ENCODE assay signal across 10 cellular contexts in the genomic region with DNA sequence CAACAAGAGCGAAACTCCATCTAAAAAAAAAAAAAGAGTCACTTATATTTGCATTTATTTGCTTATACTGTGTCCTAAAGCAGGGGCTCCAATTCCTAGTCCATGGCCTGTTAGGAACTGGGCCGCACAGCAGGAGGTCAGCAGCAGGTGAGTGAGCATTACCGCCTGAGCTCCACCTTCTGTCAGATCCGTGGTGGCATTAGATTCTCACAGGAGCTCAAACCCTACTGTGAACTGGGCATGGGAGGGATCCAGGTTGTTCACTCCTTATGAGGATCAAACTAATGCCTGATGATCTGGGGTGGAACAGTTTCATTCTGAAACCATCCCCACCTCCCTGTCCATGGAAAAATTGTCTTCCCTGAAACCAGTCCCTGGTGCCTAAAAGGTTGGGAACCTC. TPM values are rescaled to one million over a fixed set of nuclear protein-coding genes. Genes with fewer than 3 reads are reported as not detected.
A peak's percentile ranks its signal among the peaks of the same experiment; 100 is the strongest.
DNase-seq lines count a peak whose midpoint lies in the region; ATAC-seq, FAIRE-seq and TF ChIP-seq lines count a peak whose summit lies in the region.
"Had no signal": no experiment of that assay in that cellular context is flagged by ENCODE, and none has a peak within 500 bp of the region (broad histone marks: within the 10 kb centered on the region; RNA-seq: fewer than 3 reads in every experiment).

No MANE protein-coding gene starts in this region.

- H2AFZ ChIP-seq in HepG2 (ENCODE audit: low read length) = no peak overlapping the region

- POLR2A ChIA-PET in HepG2 (lab: Yijun Ruan, JAX) = no interaction called here

- DNase-seq in HepG2 (ENCODE audit: low spot score) (no peak), coronary artery (ENCODE audit: low spot score) (no peak), osteocyte (ENCODE audit: extremely low spot score, unreplicated experiment) (no peak), H7 (no peak)
- DNase-seq: activated effector memory CD4-positive, alpha-beta T cell treated with Interleukin-2 at 50 U/mL for 16 hours; effector CD4-positive, alpha-beta T cell had no signal

- TF ChIP-seq RAD21 in liver (IDR thresholded peaks at IDR 0.05) = no peak
- no peak for TF ChIP-seq RAD21 in HepG2 (CRISPR knock-in tag; IDR thresholded peaks at IDR 0.05)

- H3K27me3 ChIP-seq in liver (ENCODE audit: control insufficient read depth in 4 of 4, insufficient read depth in 4 of 4, low read length in 3 of 4) (no peaks in the 10 kb centered on the region), HepG2 (ENCODE audit: control insufficient read depth in 1 of 2, insufficient read depth in 2 of 2, low read length in 2 of 2) (peaks cover 0 to 21% of the 10 kb centered on the region in 2 experiments; a peak in 2 of 5 replicates), H7 (ENCODE audit: control insufficient read depth, insufficient read depth, low read length) (no peaks in the 10 kb centered on the region; the same call in 1 of the 2 replicates)

- 90% methylated on average over 4 of the region's 4 CpGs for WGBS in liver
- 55% methylated on average over 4 of the region's 4 CpGs for WGBS in HepG2 (ENCODE audit: low lambda C conversion rate)

- ATAC-seq in HepG2 (no peak), HG03439 (IDR thresholded peaks at IDR 0.05; ENCODE audit: unreplicated experiment) (no peak), GM18502 (IDR thresholded peaks at IDR 0.05; ENCODE audit: poor library complexity, unreplicated experiment) (no peak), esophagus mucosa (no peak)

- intact Hi-C loops in HepG2 (cut with micrococcal nuclease; ENCODE audit: unreplicated experiment) = no loop called here

- H3K4me1 Mint-ChIP-seq in osteocyte (ENCODE audit: unreplicated experiment) = peaks cover 52% of the 10 kb centered on the region

- H3K79me2 ChIP-seq in HepG2 (ENCODE audit: insufficient read depth, low read length) = no peaks in the 10 kb centered on the region

- H3K4me2 ChIP-seq in HepG2 (ENCODE audit: low read depth, low read length) = no peak overlapping the region

- in situ Hi-C loops in HepG2 (cut with HindIII; ENCODE audit: extremely low pct_ligation_motif_present, low pct_unique_long_range_greater_than_20kb) = no loop called here

- H3K4me3 ChIP-seq in liver (ENCODE audit: low read depth in 1 of 3, low read length in 3 of 3) (no peak overlapping the region), HepG2 (replicated peaks in 1 of 3; ENCODE audit: insufficient read depth in 1 of 3, low read depth in 2 of 3, low read length in 3 of 3) (no peak overlapping the region), coronary artery (no peak overlapping the region), H7 (ENCODE audit: insufficient read depth, low read depth, low read length) (no peak overlapping the region)

- H3K27ac Mint-ChIP-seq in osteocyte (ENCODE audit: unreplicated experiment) = peak overlapping the region; percentile 96

- no peaks in the 10 kb centered on the region for H3K36me3 Mint-ChIP-seq in osteocyte (ENCODE audit: unreplicated experiment)

- CTCF ChIA-PET in HepG2 (lab: Yijun Ruan, JAX; ENCODE audit: low intra/inter-chr PET ratio, low total read pairs) = no interaction called here

- no peaks in the 10 kb centered on the region for H3K27me3 Mint-ChIP-seq in osteocyte (ENCODE audit: unreplicated experiment)

- no peak for TF ChIP-seq EP300 in HepG2 (IDR thresholded peaks at IDR 0.05; ENCODE audit: low read depth in 2 of 2, low read length in 2 of 2)
- TF ChIP-seq EP300 in HepG2 (CRISPR knock-in tag; IDR thresholded peaks at IDR 0.05; ENCODE audit: borderline replicate concordance) = no peak

- H3K4me3 Mint-ChIP-seq in osteocyte (ENCODE audit: unreplicated experiment) = no peak overlapping the region

- FAIRE-seq in HepG2 (lab: Jason Lieb, UNC) = no peak

- TF ChIP-seq CTCF in liver (IDR thresholded peaks at IDR 0.05; ENCODE audit: low read depth, low read length, missing input control) (no peak), HepG2 (CRISPR knock-in tag; IDR thresholded peaks at IDR 0.05) (no peak), coronary artery (IDR thresholded peaks at IDR 0.05) (no peak), osteocyte (IDR thresholded peaks at IDR 0.05) (no peak)

- H3K4me1 ChIP-seq in liver (ENCODE audit: control insufficient read depth in 4 of 4, insufficient read depth in 4 of 4, low read length in 3 of 4) (peaks cover 5 to 22% (median 13%) of the 10 kb centered on the region in 4 donors), HepG2 (ENCODE audit: insufficient read depth, low read length) (peaks cover 23% of the 10 kb centered on the region)

- H3K27ac ChIP-seq in liver (ENCODE audit: low read depth in 1 of 2, low read length in 2 of 2) (peak overlapping the region; percentile 40 to 55), HepG2 (ENCODE audit: extremely low read length, insufficient read depth, low read length) (no peak overlapping the region), coronary artery (peak overlapping the region; percentile 92 to 97)

- no TSS peak for BruUV-seq in HepG2 (replicated peaks; lab: Mats Ljungman, UMichigan)

- no peaks in the 10 kb centered on the region for H4K20me1 ChIP-seq in HepG2 (ENCODE audit: insufficient read depth, low read length)

- no peak overlapping the region for H3K9ac ChIP-seq in liver (ENCODE audit: low read depth in 1 of 2, low read length in 2 of 2)
- H3K9ac ChIP-seq in HepG2 (ENCODE audit: insufficient read depth, low read depth, low read length) = no peak overlapping the region

- H3K36me3 ChIP-seq in liver (ENCODE audit: control insufficient read depth in 4 of 4, insufficient read depth in 3 of 4, low read depth in 1 of 4, low read length in 3 of 4) (no peaks in the 10 kb centered on the region), HepG2 (replicated peaks in 1 of 2; ENCODE audit: control insufficient read depth in 1 of 2, insufficient read depth in 2 of 2, low read length in 2 of 2) (no peaks in the 10 kb centered on the region), H7 (replicated peaks; ENCODE audit: control insufficient read depth, insufficient read depth, low read length) (no peaks in the 10 kb centered on the region)

- H3K9me3 ChIP-seq in liver (ENCODE audit: control insufficient read depth in 4 of 4, low read length in 3 of 4) (no peaks in the 10 kb centered on the region), HepG2 (ENCODE audit: low read length) (no peaks in the 10 kb centered on the region)

- TF ChIP-seq POLR2A in HepG2 (IDR thresholded peaks at IDR 0.05; ENCODE audit: insufficient read depth in 1 of 2, low read depth in 2 of 2, low read length in 2 of 2) = no peak

- H3K9me3 Mint-ChIP-seq in osteocyte (ENCODE audit: unreplicated experiment) = no peaks in the 10 kb centered on the region

RNA-seq across cellular contexts. Expression of a gene that starts 24.9 kb away (rescaled TPM):
- total RNA-seq in liver (10 to 100 TPM in 1 of 2 donors, 1 to 10 TPM in 1; 4.8 to 33.4 TPM), HepG2 (2016; rRNA removed; fragmentation: Illumina TruSeq; extraction: Trizol) (0.15 and 0.31 TPM in 2 replicates), osteocyte (2.5 and 3.3 TPM in 2 replicates), esophagus mucosa (1.7 TPM)
- polyA plus RNA-seq in liver (1 to 10 TPM in 1 of 2 donors, under 1 TPM in 1; 0.47 to 2.8 TPM), HepG2 (2011; rRNA removed) (0.09 and 0.10 TPM in 2 replicates)
- total RNA-seq in HepG2 (2016; cell fraction: cytosol; rRNA removed; fragmentation: Illumina TruSeq; extraction: Trizol; ENCODE audit: low read depth) = not detected in 2 replicates
- total RNA-seq in HepG2 (2016; cell fraction: insoluble cytoplasmic fraction; rRNA removed; fragmentation: Illumina TruSeq; extraction: Trizol) = 0.31 and 0.37 TPM in 2 replicates
- not detected in 2 replicates for total RNA-seq in HepG2 (2016; cell fraction: membrane; rRNA removed; fragmentation: Illumina TruSeq; extraction: Trizol)
- total RNA-seq in HepG2 (2016; cell fraction: nucleus; rRNA removed; fragmentation: Illumina TruSeq; extraction: Trizol) = 0.41 and 0.50 TPM in 2 replicates
- 0.07 and 0.09 TPM in 2 replicates for polyA plus RNA-seq in HepG2 (2011; cell fraction: cytosol; rRNA removed)
- polyA plus RNA-seq in HepG2 (2011; cell fraction: nucleus; rRNA removed) = 0.14 TPM in 2 replicates
- not detected in 2 replicates for polyA plus RNA-seq in HepG2 (2012)
- not detected in 2 replicates for polyA plus RNA-seq in HepG2 (2016; cell fraction: cytosol; fragmentation: Illumina TruSeq; extraction: Trizol; ENCODE audit: low read depth)
- polyA plus RNA-seq in HepG2 (2016; cell fraction: insoluble cytoplasmic fraction; fragmentation: Illumina TruSeq; extraction: Trizol; ENCODE audit: low read depth) = 0.07 TPM in 1 of 2 replicates, not detected in the other
- not detected in 2 replicates for polyA plus RNA-seq in HepG2 (2016; cell fraction: membrane; fragmentation: Illumina TruSeq; extraction: Trizol; ENCODE audit: low read depth)
- polyA plus RNA-seq in HepG2 (2016; cell fraction: nucleus; fragmentation: Illumina TruSeq; extraction: Trizol; ENCODE audit: insufficient read depth, low read depth) = 0.15 TPM in 1 of 2 replicates, not detected in the other
- polyA minus RNA-seq in HepG2 (2011; rRNA and poly(A)+ RNA removed; ENCODE audit: low replicate concordance) = 0.82 TPM in 1 of 2 replicates, not detected in the other
- polyA minus RNA-seq in HepG2 (2011; cell fraction: cytosol; rRNA and poly(A)+ RNA removed) = not detected in 2 replicates
- 0.12 TPM in 1 of 2 replicates, not detected in the other for polyA minus RNA-seq in HepG2 (2011; cell fraction: nucleus; rRNA and poly(A)+ RNA removed)
- total RNA-seq in H7 (2014; rRNA removed; shearing (Covaris generic)) = 0.07 and 0.35 TPM in 2 replicates

RNA-seq across cellular contexts. Expression of a gene that starts 45.2 kb away (rescaled TPM):
- total RNA-seq in liver = 1 to 10 TPM; 2.0 to 2.6 TPM
- polyA plus RNA-seq in liver = 1 to 10 TPM in 1 of 2 donors, under 1 TPM in 1; 0.80 to 2.9 TPM
- total RNA-seq in HepG2 (2016; rRNA removed; fragmentation: Illumina TruSeq; extraction: Trizol) = 0.71 and 0.73 TPM in 2 replicates
- total RNA-seq in HepG2 (2016; cell fraction: cytosol; rRNA removed; fragmentation: Illumina TruSeq; extraction: Trizol; ENCODE audit: low read depth) = 0.81 and 1.1 TPM in 2 replicates
- 0.26 and 0.59 TPM in 2 replicates for total RNA-seq in HepG2 (2016; cell fraction: insoluble cytoplasmic fraction; rRNA removed; fragmentation: Illumina TruSeq; extraction: Trizol)
- 0.49 and 0.79 TPM in 2 replicates for total RNA-seq in HepG2 (2016; cell fraction: membrane; rRNA removed; fragmentation: Illumina TruSeq; extraction: Trizol)
- total RNA-seq in HepG2 (2016; cell fraction: nucleus; rRNA removed; fragmentation: Illumina TruSeq; extraction: Trizol) = 1.0 and 1.7 TPM in 2 replicates
- polyA plus RNA-seq in HepG2 (2011; rRNA removed) = 0.22 and 0.57 TPM in 2 replicates
- polyA plus RNA-seq in HepG2 (2011; cell fraction: cytosol; rRNA removed) = 0.07 and 0.18 TPM in 2 replicates
- polyA plus RNA-seq in HepG2 (2011; cell fraction: nucleus; rRNA removed) = 0.11 and 0.40 TPM in 2 replicates
- polyA plus RNA-seq in HepG2 (2012) = 1.5 and 2.1 TPM in 2 replicates
- 0.23 TPM in 2 replicates for polyA plus RNA-seq in HepG2 (2016; cell fraction: cytosol; fragmentation: Illumina TruSeq; extraction: Trizol; ENCODE audit: low read depth)
- polyA plus RNA-seq in HepG2 (2016; cell fraction: insoluble cytoplasmic fraction; fragmentation: Illumina TruSeq; extraction: Trizol; ENCODE audit: low read depth) = 0.35 and 1.1 TPM in 2 replicates
- 0.29 and 0.30 TPM in 2 replicates for polyA plus RNA-seq in HepG2 (2016; cell fraction: membrane; fragmentation: Illumina TruSeq; extraction: Trizol; ENCODE audit: low read depth)
- 1.1 and 1.9 TPM in 2 replicates for polyA plus RNA-seq in HepG2 (2016; cell fraction: nucleus; fragmentation: Illumina TruSeq; extraction: Trizol; ENCODE audit: insufficient read depth, low read depth)
- 0.75 TPM in 1 of 2 replicates, not detected in the other for polyA minus RNA-seq in HepG2 (2011; rRNA and poly(A)+ RNA removed; ENCODE audit: low replicate concordance)
- not detected in 2 replicates for polyA minus RNA-seq in HepG2 (2011; cell fraction: cytosol; rRNA and poly(A)+ RNA removed)
- 1.8 and 2.4 TPM in 2 replicates for polyA minus RNA-seq in HepG2 (2011; cell fraction: nucleus; rRNA and poly(A)+ RNA removed)
- total RNA-seq in osteocyte = 1.9 and 2.7 TPM in 2 replicates
- 2.3 and 6.9 TPM in 2 replicates for total RNA-seq in H7 (2014; rRNA removed; shearing (Covaris generic))
- total RNA-seq in esophagus mucosa = 2.0 TPM
